Comparison of ENCODE assay signal across 9 cellular contexts in genomic region chr11:63882555-63883242, GRCh38. TPM values are rescaled to one million over a fixed set of nuclear protein-coding genes. Genes with fewer than 3 reads are reported as not detected.
A peak's percentile ranks its signal among the peaks of the same experiment; 100 is the strongest.
DNase-seq lines count a peak whose midpoint lies in the region; ATAC-seq and TF ChIP-seq lines count a peak whose summit lies in the region.
"Had no signal": no experiment of that assay in that cellular context is flagged by ENCODE, and none has a peak within 500 bp of the region (broad histone marks: within the 10 kb centered on the region; RNA-seq: fewer than 3 reads in every experiment).

No MANE protein-coding gene starts in this region.

- no peak overlapping the region for H3K4me3 ChIP-seq in NT2/D1 (ENCODE audit: insufficient read length, low read depth)
- H3K4me3 ChIP-seq in endodermal cell (ENCODE audit: low read length) = no peak overlapping the region
- H3K4me3 ChIP-seq in neural progenitor cell = no peak overlapping the region

- H3K27me3 ChIP-seq in NT2/D1 (ENCODE audit: insufficient read depth, insufficient read length) (no peaks in the 10 kb centered on the region), endodermal cell (ENCODE audit: control insufficient read depth, insufficient read depth, low read length, poor library complexity, severe bottlenecking) (no peaks in the 10 kb centered on the region), neural progenitor cell (no peaks in the 10 kb centered on the region)

- no peak for ATAC-seq in GM19467 (IDR thresholded peaks at IDR 0.05; ENCODE audit: unreplicated experiment)

- H3K9me3 Mint-ChIP-seq in endodermal cell = no peaks in the 10 kb centered on the region
- no peaks in the 10 kb centered on the region for H3K9me3 Mint-ChIP-seq in neural progenitor cell

- no peak overlapping the region for H2AFZ ChIP-seq in neural progenitor cell (replicated peaks)

- H3K4me1 ChIP-seq in NT2/D1 (ENCODE audit: insufficient read depth, insufficient read length) = peaks cover 28% of the 10 kb centered on the region
- peaks cover 18% of the 10 kb centered on the region for H3K4me1 ChIP-seq in endodermal cell (ENCODE audit: control insufficient read depth, insufficient read depth, low read length)
- peaks cover 38% of the 10 kb centered on the region for H3K4me1 ChIP-seq in neural progenitor cell

- TF ChIP-seq CTCF in endodermal cell (conservative IDR thresholded peaks at IDR 0.05) (no peak), neural progenitor cell (IDR thresholded peaks at IDR 0.05) (no peak)

- H3K9me3 ChIP-seq in NT2/D1 (ENCODE audit: insufficient read depth, low read length) (no peaks in the 10 kb centered on the region), endodermal cell (ENCODE audit: control insufficient read depth, low read length) (no peaks in the 10 kb centered on the region), neural progenitor cell (ENCODE audit: low read depth) (no peaks in the 10 kb centered on the region)

- DNase-seq in GDM1 (lab: John Stamatoyannopoulos, UW) = peak; percentile 94
- DNase-seq in NT2/D1 (ENCODE audit: low read depth, low spot score) = peak; percentile 55
- DNase-seq in endodermal cell = peak; percentile 87
- DNase-seq in neural progenitor cell (ENCODE audit: low spot score) = peak; percentile 52
- no peak for DNase-seq in glomerular visceral epithelial cell (ENCODE audit: extremely low spot score)
- DNase-seq in DMS153 treated with DMSO at 0.1 percent for 48 hours (lab: John Stamatoyannopoulos, UW; ENCODE audit: unreplicated experiment) = no peak
- no peak for DNase-seq in NCI-H1092 treated with DMSO at 0.1 percent for 48 hours (lab: John Stamatoyannopoulos, UW)
- DNase-seq: NCI-H345 had no signal

- H3K27me3 Mint-ChIP-seq in endodermal cell (ENCODE audit: insufficient read depth) = no peaks in the 10 kb centered on the region
- peaks cover 2% of the 10 kb centered on the region for H3K27me3 Mint-ChIP-seq in neural progenitor cell (ENCODE audit: insufficient read depth, low read depth)

- H4K20me1 ChIP-seq in neural progenitor cell (ENCODE audit: low read depth) = peaks cover 87% of the 10 kb centered on the region

- H3K36me3 ChIP-seq in NT2/D1 (ENCODE audit: insufficient read depth, insufficient read length, low read length) (peaks cover 6% of the 10 kb centered on the region), endodermal cell (ENCODE audit: control insufficient read depth, insufficient read depth, low read length) (no peaks in the 10 kb centered on the region), neural progenitor cell (no peaks in the 10 kb centered on the region)

- H3K36me3 Mint-ChIP-seq in endodermal cell (ENCODE audit: low read depth) = peaks cover 13% of the 10 kb centered on the region
- H3K36me3 Mint-ChIP-seq in neural progenitor cell = no peaks in the 10 kb centered on the region

- H3K27ac ChIP-seq in endodermal cell (ENCODE audit: low read depth, low read length) = no peak overlapping the region
- no peak overlapping the region for H3K27ac ChIP-seq in neural progenitor cell

- H3K4me3 Mint-ChIP-seq in endodermal cell (no peak overlapping the region), neural progenitor cell (no peak overlapping the region)

- 68 to 82% methylated on average over 5 to 7 of the region's 7 CpGs for WGBS in endodermal cell (ENCODE audit: insufficient coverage in 1 of 2, insufficient read length in 1 of 2), 2 experiments

- H3K4me2 ChIP-seq in neural progenitor cell = peak overlapping the region; percentile 3

- H3K4me1 Mint-ChIP-seq in endodermal cell = peaks cover 47% of the 10 kb centered on the region
- peaks cover 64% of the 10 kb centered on the region for H3K4me1 Mint-ChIP-seq in neural progenitor cell

- peaks cover 35% of the 10 kb centered on the region for H3F3A ChIP-seq in neural progenitor cell (ENCODE audit: low read depth)

- H3K79me2 ChIP-seq in neural progenitor cell (ENCODE audit: low read depth) = peaks cover 95% of the 10 kb centered on the region

- H3K9ac ChIP-seq in NT2/D1 (ENCODE audit: insufficient read length, low read depth) (no peak overlapping the region), endodermal cell (ENCODE audit: extremely low read depth, low read length, poor library complexity, severe bottlenecking) (no peak overlapping the region), neural progenitor cell (no peak overlapping the region)

- H3K27ac Mint-ChIP-seq in endodermal cell (no peak overlapping the region), neural progenitor cell (peak overlapping the region; percentile 54)

RNA-seq across cellular contexts. Expression of gene RCOR2, which starts 34.3 kb away (rescaled TPM):
- total RNA-seq in endodermal cell = 10 to 100 TPM; 45.0 to 51.4 TPM
- 111 TPM for polyA plus RNA-seq in endodermal cell (2013, experiment 1 of 2)
- polyA plus RNA-seq in endodermal cell (2013, experiment 2 of 2) = 95.2 TPM
- total RNA-seq in neural progenitor cell (ENCODE audit: low replicate concordance) = 70.6 and 139 TPM in 2 replicates

RNA-seq across cellular contexts. Expression of gene MARK2, which starts 43.8 kb away (rescaled TPM):
- 10 to 100 TPM; 39.7 to 39.8 TPM for total RNA-seq in endodermal cell
- 26.6 TPM for polyA plus RNA-seq in endodermal cell (2013, experiment 1 of 2)
- polyA plus RNA-seq in endodermal cell (2013, experiment 2 of 2) = 27.3 TPM
- 23.0 and 25.4 TPM in 2 replicates for total RNA-seq in neural progenitor cell (ENCODE audit: low replicate concordance)

RNA-seq across cellular contexts. Expression of gene NAA40, which starts 56.1 kb away (rescaled TPM):
- total RNA-seq in endodermal cell = 10 to 100 TPM; 47.2 to 53.5 TPM
- polyA plus RNA-seq in endodermal cell (2013, experiment 1 of 2) = 34.7 TPM
- polyA plus RNA-seq in endodermal cell (2013, experiment 2 of 2) = 34.0 TPM
- 38.7 and 40.4 TPM in 2 replicates for total RNA-seq in neural progenitor cell (ENCODE audit: low replicate concordance)

Comparison
In these comparisons a context has a peak if more than half of its experiments do, and no peak if none do; other contexts are left out.
1. DNase-seq: peak in GDM1 (single experiment), NT2/D1 (single experiment), endodermal cell (single experiment) and neural progenitor cell (single experiment); none in glomerular visceral epithelial cell (single experiment), DMS153 treated with DMSO at 0.1 percent for 48 hours (single experiment) and NCI-H1092 treated with DMSO at 0.1 percent for 48 hours (single experiment).